Comparison of ENCODE assay signal across 9 cellular contexts in the genomic region with DNA sequence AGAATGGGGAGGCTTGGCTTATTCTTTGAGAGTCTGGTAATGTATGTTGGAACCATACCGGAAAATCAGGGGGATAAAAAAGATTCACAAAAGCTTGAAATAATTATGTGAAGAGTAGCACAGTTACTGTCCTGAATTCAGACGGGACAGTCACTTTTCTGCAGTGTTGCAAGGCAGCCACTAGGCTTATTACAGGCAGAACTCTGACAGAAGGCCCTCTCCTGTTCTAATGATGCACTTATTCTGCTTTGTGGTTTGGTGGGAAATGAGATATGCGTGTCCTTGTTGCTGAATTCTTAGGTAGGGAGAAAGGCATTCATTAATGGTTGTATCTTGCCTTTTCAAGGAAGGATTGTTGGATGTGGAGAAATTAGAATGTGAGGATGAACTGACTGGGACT. TPM values are rescaled to one million over a fixed set of nuclear protein-coding genes. Genes with fewer than 3 reads are reported as not detected.
DNase-seq lines count a peak whose midpoint lies in the region; ATAC-seq and TF ChIP-seq lines count a peak whose summit lies in the region.
"Had no signal": no experiment of that assay in that cellular context is flagged by ENCODE, and none has a peak within 500 bp of the region (broad histone marks: within the 10 kb centered on the region; RNA-seq: fewer than 3 reads in every experiment).

No MANE protein-coding gene starts in this region.

- no peak overlapping the region for H3K4me3 ChIP-seq in fibroblast of the aortic adventitia (ENCODE audit: low read depth, low read length)
- H3K4me3 ChIP-seq: SK-N-MC had no signal

- ATAC-seq in GM21576 (IDR thresholded peaks at IDR 0.05; ENCODE audit: unreplicated experiment): peak; percentile 80
- no peak for ATAC-seq in HG03108 (IDR thresholded peaks at IDR 0.05; ENCODE audit: unreplicated experiment)

- DNase-seq in GM03348 (ENCODE audit: low spot score): peak; percentile 21
- DNase-seq in fibroblast of the aortic adventitia (ENCODE audit: low read depth): no peak
- no peak for DNase-seq in NCI-H748 treated with DMSO at 0.1 percent for 48 hours (lab: John Stamatoyannopoulos, UW)
- no peak for DNase-seq in NCI-H1105 treated with DMSO at 0.1 percent for 48 hours (lab: John Stamatoyannopoulos, UW)
- no peak for DNase-seq in inferior parietal cortex (ENCODE audit: extremely low spot score)

- TF ChIP-seq CTCF in LNCAP (IDR thresholded peaks at IDR 0.05) (peak; percentile 29; the same call in 1 of the 2 replicates), fibroblast of the aortic adventitia (IDR thresholded peaks at IDR 0.05; ENCODE audit: insufficient read depth, low read length) (peak; percentile 51)

RNA-seq across cellular contexts. Expression of gene GUCY1B1, which starts 37.2 kb away (rescaled TPM):
- 2.0 and 7.0 TPM in 2 replicates for total RNA-seq in fibroblast of the aortic adventitia (ENCODE audit: low replicate concordance)
